8 cellular contexts compared by ENCODE assay signal in the genomic region with DNA sequence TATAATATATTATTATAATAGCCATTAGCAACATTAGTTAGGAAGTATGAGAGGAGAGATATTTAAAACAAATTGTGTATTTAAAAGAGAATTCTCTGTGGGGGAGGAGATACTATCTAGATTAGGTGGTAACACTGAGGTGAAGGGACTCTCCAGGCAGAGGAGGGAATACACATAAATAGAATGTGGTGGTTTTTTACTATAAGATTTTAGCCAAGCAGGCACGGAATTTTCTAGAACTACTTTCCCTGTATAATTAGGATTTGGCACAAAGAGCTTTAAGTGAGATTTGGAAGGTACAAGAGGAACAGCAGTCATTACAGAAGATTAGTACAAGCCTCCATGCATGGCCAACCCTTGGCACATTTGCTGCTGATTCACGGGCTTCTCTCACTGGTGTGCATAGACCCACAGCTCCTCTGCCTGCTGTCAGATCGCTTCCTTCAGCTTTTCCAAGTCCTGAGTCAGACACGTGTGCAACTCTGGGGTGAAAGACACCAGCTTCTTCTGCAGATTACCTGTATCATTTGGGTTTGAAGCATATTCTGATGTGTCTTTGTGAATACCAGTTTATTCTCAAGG.
A peak's percentile ranks its signal among the peaks of the same experiment; 100 is the strongest.
DNase-seq lines count a peak whose midpoint lies in the region; ATAC-seq and TF ChIP-seq lines count a peak whose summit lies in the region.

No MANE protein-coding gene starts in this region.

- no peaks in the 10 kb centered on the region for H3K9me3 ChIP-seq in neural progenitor cell (ENCODE audit: low read depth)
- H3K9me3 ChIP-seq in smooth muscle cell (replicated peaks; ENCODE audit: low read depth) = no peaks in the 10 kb centered on the region

- no peak overlapping the region for H3K4me2 ChIP-seq in neural progenitor cell
- no peak overlapping the region for H3K4me2 ChIP-seq in smooth muscle cell

- DNase-seq in NCI-H446 treated with DMSO at 0.1 percent for 48 hours (lab: John Stamatoyannopoulos, UW) (peak; percentile 82), neural progenitor cell (ENCODE audit: low spot score) (peak; percentile 19), smooth muscle cell (lab: John Stamatoyannopoulos, UW; ENCODE audit: unreplicated experiment) (no peak)
- DNase-seq in activated CD4-positive, alpha-beta T cell treated with anti-CD3 and anti-CD28 coated beads, Interleukin-2, amount 10 ng/mL, durations not matched to agents 24 days and 14 days = no peak
- no peak for DNase-seq in activated naive CD4-positive, alpha-beta T cell treated with Interleukin-2 at 50 U/mL for 16 hours
- DNase-seq in NK-92 treated with Interleukin-12 subunit alpha and Interleukin-12 subunit beta, amount 100 ng/mL, for 24 hours (lab: John Stamatoyannopoulos, UW) = no peak

- intact Hi-C loops in activated CD4-positive, alpha-beta T cell treated with anti-CD3 and anti-CD28 coated beads, Interleukin-2, amount 10 ng/mL, durations not matched to agents 24 days and 14 days (cut with micrococcal nuclease) = no loop called here

- H3K9ac ChIP-seq in neural progenitor cell (no peak overlapping the region), smooth muscle cell (ENCODE audit: low read depth) (no peak overlapping the region)

- H4K20me1 ChIP-seq in neural progenitor cell (ENCODE audit: low read depth) (no peaks in the 10 kb centered on the region), smooth muscle cell (ENCODE audit: low read depth) (no peaks in the 10 kb centered on the region)

- H3K4me3 Mint-ChIP-seq in neural progenitor cell = no peak overlapping the region
- H3K4me3 Mint-ChIP-seq in activated CD4-positive, alpha-beta T cell treated with anti-CD3 and anti-CD28 coated beads, Interleukin-2, amount 10 ng/mL, durations not matched to agents 24 days and 14 days = no peak overlapping the region

- H3K79me2 ChIP-seq in neural progenitor cell (ENCODE audit: low read depth) (no peaks in the 10 kb centered on the region), smooth muscle cell (ENCODE audit: low read depth) (no peaks in the 10 kb centered on the region)

- H3K27me3 ChIP-seq in neural progenitor cell (no peaks in the 10 kb centered on the region), smooth muscle cell (ENCODE audit: low read depth) (no peaks in the 10 kb centered on the region)

- H3K27me3 Mint-ChIP-seq in neural progenitor cell (ENCODE audit: insufficient read depth, low read depth) = no peaks in the 10 kb centered on the region
- H3K27me3 Mint-ChIP-seq in activated CD4-positive, alpha-beta T cell treated with anti-CD3 and anti-CD28 coated beads, Interleukin-2, amount 10 ng/mL, durations not matched to agents 24 days and 14 days = no peaks in the 10 kb centered on the region

- H3K4me1 Mint-ChIP-seq in neural progenitor cell = no peaks in the 10 kb centered on the region
- H3K4me1 Mint-ChIP-seq in activated CD4-positive, alpha-beta T cell treated with anti-CD3 and anti-CD28 coated beads, Interleukin-2, amount 10 ng/mL, durations not matched to agents 24 days and 14 days = no peaks in the 10 kb centered on the region

- no peak for TF ChIP-seq CTCF in neural progenitor cell (IDR thresholded peaks at IDR 0.05)
- no peak for TF ChIP-seq CTCF in smooth muscle cell (IDR thresholded peaks at IDR 0.05; ENCODE audit: borderline replicate concordance, insufficient read depth, poor library complexity, severe bottlenecking)

- no peaks in the 10 kb centered on the region for H3F3A ChIP-seq in neural progenitor cell (ENCODE audit: low read depth)
- H3F3A ChIP-seq in smooth muscle cell (ENCODE audit: low read depth) = no peaks in the 10 kb centered on the region

- H3K4me3 ChIP-seq in neural progenitor cell = no peak overlapping the region
- no peak overlapping the region for H3K4me3 ChIP-seq in smooth muscle cell

- H3K27ac ChIP-seq in neural progenitor cell = no peak overlapping the region
- H3K27ac ChIP-seq in smooth muscle cell (ENCODE audit: low read depth) = no peak overlapping the region

- H2AFZ ChIP-seq in neural progenitor cell (replicated peaks) (peak overlapping the region; percentile 57), smooth muscle cell (ENCODE audit: low read depth) (no peak overlapping the region)

- H3K36me3 ChIP-seq in neural progenitor cell (no peaks in the 10 kb centered on the region), smooth muscle cell (ENCODE audit: low read depth) (no peaks in the 10 kb centered on the region)

- no peaks in the 10 kb centered on the region for H3K9me3 Mint-ChIP-seq in neural progenitor cell
- no peaks in the 10 kb centered on the region for H3K9me3 Mint-ChIP-seq in activated CD4-positive, alpha-beta T cell treated with anti-CD3 and anti-CD28 coated beads, Interleukin-2, amount 10 ng/mL, durations not matched to agents 24 days and 14 days

- H3K36me3 Mint-ChIP-seq in neural progenitor cell = no peaks in the 10 kb centered on the region
- H3K36me3 Mint-ChIP-seq in activated CD4-positive, alpha-beta T cell treated with anti-CD3 and anti-CD28 coated beads, Interleukin-2, amount 10 ng/mL, durations not matched to agents 24 days and 14 days (ENCODE audit: low read depth) = no peaks in the 10 kb centered on the region

- ATAC-seq in GM18909 (IDR thresholded peaks at IDR 0.05; ENCODE audit: poor library complexity, unreplicated experiment) (peak; percentile 65), HG02759 (IDR thresholded peaks at IDR 0.05; ENCODE audit: unreplicated experiment) (peak; percentile 67)

- no peak overlapping the region for H3K27ac Mint-ChIP-seq in neural progenitor cell
- H3K27ac Mint-ChIP-seq in activated CD4-positive, alpha-beta T cell treated with anti-CD3 and anti-CD28 coated beads, Interleukin-2, amount 10 ng/mL, durations not matched to agents 24 days and 14 days = no peak overlapping the region

- H3K4me1 ChIP-seq in neural progenitor cell = no peaks in the 10 kb centered on the region
- no peaks in the 10 kb centered on the region for H3K4me1 ChIP-seq in smooth muscle cell (ENCODE audit: low read depth)

- WGBS in smooth muscle cell (ENCODE audit: low lambda C conversion rate) = 51% methylated on average over 4 of the region's 4 CpGs

Comparison
In these comparisons a context has a peak if more than half of its experiments do, and no peak if none do; other contexts are left out.
1. DNase-seq: peak in NCI-H446 treated with DMSO at 0.1 percent for 48 hours (single experiment) and neural progenitor cell (single experiment); none in smooth muscle cell (single experiment), activated CD4-positive, alpha-beta T cell treated with anti-CD3 and anti-CD28 coated beads, Interleukin-2, amount 10 ng/mL, durations not matched to agents 24 days and 14 days (single experiment), activated naive CD4-positive, alpha-beta T cell treated with Interleukin-2 at 50 U/mL for 16 hours (single experiment) and NK-92 treated with Interleukin-12 subunit alpha and Interleukin-12 subunit beta, amount 100 ng/mL, for 24 hours (single experiment).